ENCODE assay signal across 20 cellular contexts in genomic region chr11:107956543-107956942, GRCh38. TPM values are rescaled to one million over a fixed set of nuclear protein-coding genes. Genes with fewer than 3 reads are reported as not detected.
DNase-seq lines count a peak whose midpoint lies in the region; ATAC-seq and TF ChIP-seq lines count a peak whose summit lies in the region.
"Had no signal": no experiment of that assay in that cellular context is flagged by ENCODE, and none has a peak within 500 bp of the region (broad histone marks: within the 10 kb centered on the region; RNA-seq: fewer than 3 reads in every experiment).

No MANE protein-coding gene starts in this region.

- H3K27me3 ChIP-seq in A673 (replicated peaks; ENCODE audit: insufficient read depth, low read depth, low read length, poor library complexity) (no peaks in the 10 kb centered on the region), adipocyte (replicated peaks; ENCODE audit: control insufficient read depth, insufficient read depth, low read length) (peaks cover 11% of the 10 kb centered on the region)

- H3K4me3 ChIP-seq in A673 (ENCODE audit: low read depth, low read length, poor library complexity, severe bottlenecking) (peak overlapping the region; percentile 15), adipocyte (ENCODE audit: low read length) (peak overlapping the region; percentile 41)
- H3K4me3 ChIP-seq: PC-9 had no signal

- H3K9me3 ChIP-seq in A673 (ENCODE audit: low read depth, low read length, poor library complexity, severe bottlenecking) = no peaks in the 10 kb centered on the region
- H3K9me3 ChIP-seq in adipocyte (ENCODE audit: control insufficient read depth, low read length) = no peaks in the 10 kb centered on the region

- H3K36me3 ChIP-seq in A673 (ENCODE audit: insufficient read depth, low read length, poor library complexity, severe bottlenecking) (no peaks in the 10 kb centered on the region), adipocyte (ENCODE audit: control insufficient read depth, insufficient read depth, low read length, severe bottlenecking) (no peaks in the 10 kb centered on the region)

- TF ChIP-seq CTCF in A673 (conservative IDR thresholded peaks at IDR 0.05; ENCODE audit: low read depth, low read length) = no peak

- intact Hi-C loops in A673 (cut with micrococcal nuclease; ENCODE audit: unreplicated experiment) = no loop called here

- peak; percentile 26 for DNase-seq in A673 (ENCODE audit: low spot score)
- DNase-seq in G401 (ENCODE audit: low spot score) = peak; percentile 19
- peak; percentile 35 for DNase-seq in NCI-H69 (lab: John Stamatoyannopoulos, UW)
- no peak for DNase-seq in adipocyte (ENCODE audit: low read depth)
- DNase-seq in NAMALWA (ENCODE audit: low spot score) = no peak
- DNase-seq in activated CD4-positive, CD25-positive, alpha-beta regulatory T cell treated with anti-CD3 and anti-CD28 coated beads, Interleukin-2, amount 50 U/mL, for 72 hours = no peak
- DNase-seq: CD4-positive, alpha-beta T cell; COR-L47; Kasumi-1; NCI-H1417 treated with DMSO at 0.1 percent for 48 hours; NCI-H187; NCI-H345; NCI-H526 treated with DMSO at 0.1 percent for 48 hours; PC-9; SHP77 treated with DMSO at 0.1 percent for 48 hours; T-helper 1 cell had no signal

- no peak overlapping the region for H3K9ac ChIP-seq in adipocyte (ENCODE audit: low read length)

- no peak for ATAC-seq in HG03460 (IDR thresholded peaks at IDR 0.05; ENCODE audit: unreplicated experiment)
- no peak for ATAC-seq in HG02759 (IDR thresholded peaks at IDR 0.05; ENCODE audit: unreplicated experiment)

- in situ Hi-C loops in G401 (cut with HindIII; ENCODE audit: low sequenced_read_pairs) = no loop called here

- peak overlapping the region; percentile 61 for H3K27ac ChIP-seq in A673 (ENCODE audit: low read depth, low read length, poor library complexity, severe bottlenecking)
- H3K27ac ChIP-seq: PC-9, RWPE1 had no signal

- H3K4me1 ChIP-seq in A673 (ENCODE audit: insufficient read depth, low read length, poor library complexity, severe bottlenecking) = peaks cover 21% of the 10 kb centered on the region
- H3K4me1 ChIP-seq in adipocyte (ENCODE audit: control insufficient read depth, insufficient read depth, low read length) = peaks cover 15% of the 10 kb centered on the region

- POLR2A ChIA-PET in A673 (lab: Charles Lee; ENCODE audit: low non-redundant PET) = no interaction called here

- CTCF ChIA-PET in A673 (lab: Charles Lee) = no interaction called here

- no TSS peak for BruUV-seq in A673 (replicated peaks; lab: Mats Ljungman, UMichigan)

RNA-seq across cellular contexts. Expression of gene RAB39A, which starts 28.3 kb away (rescaled TPM):
- total RNA-seq in A673 (2021) = 16.3 and 17.2 TPM in 2 replicates
- total RNA-seq in G401 (2014; rRNA removed; shearing (Covaris generic)) = 6.1 and 10.0 TPM in 2 replicates
- total RNA-seq: CD4-positive, alpha-beta T cell; MCF 10A; PC-9 had no signal

RNA-seq across cellular contexts. Expression of gene CUL5, which starts 52.2 kb away (rescaled TPM):
- total RNA-seq in A673 (2021) = 62.3 and 63.1 TPM in 2 replicates
- total RNA-seq in G401 (2014; rRNA removed; shearing (Covaris generic)) = 48.7 and 52.0 TPM in 2 replicates

Comparison
In these comparisons a context has a peak if more than half of its experiments do, and no peak if none do; other contexts are left out.
1. DNase-seq: peak in A673 (single experiment), G401 (single experiment) and NCI-H69 (single experiment); none in adipocyte (single experiment), NAMALWA (single experiment) and activated CD4-positive, CD25-positive, alpha-beta regulatory T cell treated with anti-CD3 and anti-CD28 coated beads, Interleukin-2, amount 50 U/mL, for 72 hours (single experiment).